Comparison of ENCODE assay signal across 35 cellular contexts in the genomic region with DNA sequence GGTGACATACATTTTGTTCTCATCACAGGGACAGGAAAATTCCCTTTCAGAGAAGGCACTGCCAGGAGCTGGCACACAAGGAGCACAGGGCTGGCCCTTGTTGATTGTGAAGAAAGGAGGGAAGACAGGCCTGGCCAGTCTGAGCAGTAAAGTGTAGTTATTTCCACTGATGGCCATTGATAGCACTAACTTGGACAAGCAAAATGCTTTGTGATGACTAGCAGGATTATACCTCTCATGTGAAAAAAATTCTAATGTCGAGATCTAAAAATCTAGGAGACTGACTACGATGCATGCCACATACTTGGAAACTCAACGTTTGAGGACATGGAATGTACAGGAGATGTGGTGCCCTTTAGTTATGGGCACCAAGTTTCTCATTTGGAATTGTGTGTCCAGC. TPM values are rescaled to one million over a fixed set of nuclear protein-coding genes. Genes with fewer than 3 reads are reported as not detected.
"Had no signal": no experiment of that assay in that cellular context is flagged by ENCODE, and none has a peak within 500 bp of the region (broad histone marks: within the 10 kb centered on the region; RNA-seq: fewer than 3 reads in every experiment).

No MANE protein-coding gene starts in this region.

- H3K4me3 ChIP-seq: MG63 had no signal

- H3K36me3 ChIP-seq: MG63 had no signal

- H3K27ac ChIP-seq: KMS-11 had no signal

- DNase-seq: Karpas-422, Kasumi-1, MG63, MM.1S, MV-4-11, NCI-H1048, NCI-H1092, NCI-H1092 treated with DMSO at 0.1 percent for 48 hours, NCI-H1105, NCI-H1105 treated with DMSO at 0.1 percent for 48 hours, NCI-H1417, NCI-H1417 treated with DMSO at 0.1 percent for 48 hours, NCI-H1436, NCI-H1436 treated with DMSO at 0.1 percent for 48 hours, NCI-H146, NCI-H1694, NCI-H1694 treated with DMSO at 0.1 percent for 48 hours, NCI-H187, NCI-H187 treated with DMSO at 0.1 percent for 48 hours, NCI-H1930, NCI-H2029, NCI-H2029 treated with DMSO at 0.1 percent for 48 hours, NCI-H2081, NCI-H2081 treated with DMSO at 0.1 percent for 48 hours, NCI-H2107, NCI-H2171, NCI-H2171 treated with DMSO at 0.1 percent for 48 hours, NCI-H2227 treated with DMSO at 0.1 percent for 48 hours, NCI-H226, NCI-H345, NCI-H446, NCI-H446 treated with DMSO at 0.1 percent for 48 hours, NCI-H510A had no signal

- H3K9me3 ChIP-seq: MG63 had no signal

- H3K4me2 ChIP-seq: KMS-11 had no signal

RNA-seq across cellular contexts. Expression of a gene that starts 54.3 kb away (rescaled TPM):
- total RNA-seq: MCF 10A had no signal
